ENCODE assay signal across 1 cellular context in the genomic region with DNA sequence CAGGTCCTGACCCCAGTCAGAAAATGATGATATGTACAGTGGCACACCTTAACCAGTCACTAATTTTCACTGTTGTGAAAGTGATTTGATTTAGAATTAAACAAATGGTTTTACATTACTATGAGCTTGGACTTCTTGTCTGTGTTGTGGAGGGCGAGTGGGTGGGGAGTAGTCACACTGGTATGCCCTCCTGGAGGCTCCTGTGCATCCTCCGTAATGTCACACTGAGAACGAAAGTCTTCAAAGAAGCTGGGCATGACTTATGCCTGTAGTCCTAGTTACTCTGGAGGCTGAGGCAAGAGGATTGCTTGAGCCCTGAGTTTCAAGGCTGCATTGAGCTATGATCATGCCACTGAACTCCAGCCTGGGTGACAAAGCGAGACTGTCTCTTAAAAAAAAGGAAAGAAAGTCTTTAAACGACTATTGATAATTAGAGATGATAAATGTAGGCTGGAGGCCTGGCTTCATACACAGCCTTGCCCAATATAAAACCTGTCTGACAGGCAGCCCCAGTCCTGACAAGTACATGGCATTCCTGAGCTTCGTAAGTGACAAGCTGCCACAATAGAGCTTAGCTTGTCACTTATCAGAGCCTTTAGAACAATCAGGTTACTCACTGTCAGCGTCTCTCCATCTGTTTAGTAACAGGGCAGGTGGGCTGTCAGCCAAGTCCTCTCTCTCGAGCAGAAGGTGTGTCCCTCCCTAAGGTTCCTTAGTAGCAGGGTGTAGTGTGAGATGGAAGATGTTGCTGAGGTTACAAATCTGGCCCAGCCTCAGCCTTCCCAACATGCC.
TF ChIP-seq lines count a peak whose summit lies in the region.

No MANE protein-coding gene starts in this region.

TF ChIP-seq in Ishikawa, 13 proteins besides CTCF, POLR2A, EP300 and RAD21 (continued from another document):
- TF ChIP-seq CREB1 (IDR thresholded peaks at IDR 0.05; ENCODE audit: low read depth): no peak
- TF ChIP-seq, protein P1, sequence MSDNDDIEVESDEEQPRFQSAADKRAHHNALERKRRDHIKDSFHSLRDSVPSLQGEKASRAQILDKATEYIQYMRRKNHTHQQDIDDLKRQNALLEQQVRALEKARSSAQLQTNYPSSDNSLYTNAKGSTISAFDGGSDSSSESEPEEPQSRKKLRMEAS (IDR thresholded peaks at IDR 0.05): 0 out of 2 replicates have a peak, but pooled peaks have one; percentile 30
- peak; percentile 75 for TF ChIP-seq CEBPB (IDR thresholded peaks at IDR 0.05)
